ENCODE assay signal across 8 cellular contexts in genomic region chr6:158232445-158233213, GRCh38.
DNase-seq lines count a peak whose midpoint lies in the region; ATAC-seq and TF ChIP-seq lines count a peak whose summit lies in the region.

No MANE protein-coding gene starts in this region.

- H3K4me3 Mint-ChIP-seq in activated CD4-positive, alpha-beta memory T cell treated with anti-CD3 and anti-CD28 coated beads for 36 hours, result peak overlapping the region; percentile 87

- H3K9me3 Mint-ChIP-seq in activated CD4-positive, alpha-beta memory T cell treated with anti-CD3 and anti-CD28 coated beads for 36 hours, result no peaks in the 10 kb centered on the region

- CTCF ChIA-PET in activated CD4-positive, alpha-beta memory T cell treated with anti-CD3 and anti-CD28 coated beads for 36 hours (lab: Charles Lee), result interaction anchor here (1.3 to 2.3 kb wide), 2 partner anchors 11 to 154 kb away, joined by 4 to 15 read pairs; no protein-coding TSS in a partner anchor

- no peaks in the 10 kb centered on the region for H3K27me3 Mint-ChIP-seq in activated CD4-positive, alpha-beta memory T cell treated with anti-CD3 and anti-CD28 coated beads for 36 hours

- POLR2A ChIA-PET in activated CD4-positive, alpha-beta memory T cell treated with anti-CD3 and anti-CD28 coated beads for 36 hours (lab: Charles Lee), result interaction anchor here (1.1 kb wide), 1 partner anchor 9 kb away, joined by 3 read pairs; no protein-coding TSS in a partner anchor

- H3K27me3 ChIP-seq in lower lobe of right lung (ENCODE audit: low read depth), result no peaks in the 10 kb centered on the region

- DNase-seq in NCI-H1436 (lab: John Stamatoyannopoulos, UW) (peak; percentile 3), NCI-H1436 treated with DMSO at 0.1 percent for 48 hours (lab: John Stamatoyannopoulos, UW) (no peak), NCI-H526 (lab: John Stamatoyannopoulos, UW) (peak; percentile 75 to 94), lower lobe of right lung (peak; percentile 71)
- DNase-seq in activated CD4-positive, alpha-beta memory T cell treated with anti-CD3 and anti-CD28 coated beads for 36 hours, result peak; percentile 60
- peak; percentile 57 for DNase-seq in effector CD4-positive, alpha-beta T cell
- peak in 2 of 3 donors; percentile 13 to 26 for DNase-seq in stimulated activated CD4-positive, alpha-beta T cell treated with anti-CD3 and anti-CD28 coated beads, TNF-alpha, amount 100 ng/mL, for 1 hour (ENCODE audit: low read depth in 3 of 3, low spot score in 1 of 3)

- H3K27ac Mint-ChIP-seq in activated CD4-positive, alpha-beta memory T cell treated with anti-CD3 and anti-CD28 coated beads for 36 hours, result peak overlapping the region; percentile 68

- H3K36me3 ChIP-seq in lower lobe of right lung, result no peaks in the 10 kb centered on the region

- peak overlapping the region; percentile 67 for H3K27ac ChIP-seq in lower lobe of right lung

- peak overlapping the region; percentile 82 for H3K4me3 ChIP-seq in lower lobe of right lung

- ATAC-seq in HG03103 (IDR thresholded peaks at IDR 0.05; ENCODE audit: low read depth, unreplicated experiment), result peak; percentile 21
- peak; percentile 82 to 83 for ATAC-seq in lower lobe of right lung

- no peaks in the 10 kb centered on the region for H3K36me3 Mint-ChIP-seq in activated CD4-positive, alpha-beta memory T cell treated with anti-CD3 and anti-CD28 coated beads for 36 hours

- H3K4me1 Mint-ChIP-seq in activated CD4-positive, alpha-beta memory T cell treated with anti-CD3 and anti-CD28 coated beads for 36 hours (ENCODE audit: low read depth), result peaks cover 31% of the 10 kb centered on the region

- no peak for TF ChIP-seq CTCF in lower lobe of right lung (IDR thresholded peaks at IDR 0.05)

- peaks cover 23% of the 10 kb centered on the region for H3K4me1 ChIP-seq in lower lobe of right lung

- intact Hi-C loops in activated CD4-positive, alpha-beta memory T cell treated with anti-CD3 and anti-CD28 coated beads for 36 hours (cut with micrococcal nuclease), result loop anchor here (2.0 to 5.0 kb wide), 3 partner anchors 38 to 415 kb away; no protein-coding TSS in a partner anchor
- intact Hi-C loops in lower lobe of right lung (cut with DNase I), result no loop called here

- no peaks in the 10 kb centered on the region for H3K9me3 ChIP-seq in lower lobe of right lung
